1 cellular context compared by ENCODE assay signal in the genomic region with DNA sequence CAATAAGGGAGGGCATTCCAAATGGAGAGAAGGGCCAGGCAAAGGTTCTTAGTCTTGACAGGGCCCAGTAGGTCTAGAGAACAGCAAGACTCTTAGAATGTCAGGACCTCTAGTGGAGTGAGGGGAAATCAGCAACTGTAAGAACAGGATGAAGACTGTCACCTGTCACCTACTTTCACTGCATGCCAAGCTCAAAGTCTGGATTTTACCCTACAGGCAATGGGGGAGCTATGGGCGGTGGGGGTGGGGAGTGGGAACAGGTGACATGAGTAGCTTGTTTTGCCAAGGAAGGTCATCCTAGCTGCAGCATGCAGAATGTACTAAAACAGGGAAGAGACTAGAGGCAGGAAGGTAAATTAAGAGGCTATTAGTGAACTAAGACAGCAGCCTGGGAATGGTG.
TF ChIP-seq lines count a peak whose summit lies in the region.

No MANE protein-coding gene starts in this region.

TF ChIP-seq in SK-N-SH, 30 proteins besides CTCF, POLR2A, EP300 and RAD21:
- no peak for TF ChIP-seq MXI1 (IDR thresholded peaks at IDR 0.05; ENCODE audit: low read depth, low read length)
- TF ChIP-seq, protein P1, sequence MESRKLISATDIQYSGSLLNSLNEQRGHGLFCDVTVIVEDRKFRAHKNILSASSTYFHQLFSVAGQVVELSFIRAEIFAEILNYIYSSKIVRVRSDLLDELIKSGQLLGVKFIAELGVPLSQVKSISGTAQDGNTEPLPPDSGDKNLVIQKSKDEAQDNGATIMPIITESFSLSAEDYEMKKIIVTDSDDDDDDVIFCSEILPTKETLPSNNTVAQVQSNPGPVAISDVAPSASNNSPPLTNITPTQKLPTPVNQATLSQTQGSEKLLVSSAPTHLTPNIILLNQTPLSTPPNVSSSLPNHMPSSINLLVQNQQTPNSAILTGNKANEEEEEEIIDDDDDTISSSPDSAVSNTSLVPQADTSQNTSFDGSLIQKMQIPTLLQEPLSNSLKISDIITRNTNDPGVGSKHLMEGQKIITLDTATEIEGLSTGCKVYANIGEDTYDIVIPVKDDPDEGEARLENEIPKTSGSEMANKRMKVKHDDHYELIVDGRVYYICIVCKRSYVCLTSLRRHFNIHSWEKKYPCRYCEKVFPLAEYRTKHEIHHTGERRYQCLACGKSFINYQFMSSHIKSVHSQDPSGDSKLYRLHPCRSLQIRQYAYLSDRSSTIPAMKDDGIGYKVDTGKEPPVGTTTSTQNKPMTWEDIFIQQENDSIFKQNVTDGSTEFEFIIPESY (IDR thresholded peaks at IDR 0.05; ENCODE audit: borderline replicate concordance, low read depth), result no peak
- TF ChIP-seq, protein P2, sequence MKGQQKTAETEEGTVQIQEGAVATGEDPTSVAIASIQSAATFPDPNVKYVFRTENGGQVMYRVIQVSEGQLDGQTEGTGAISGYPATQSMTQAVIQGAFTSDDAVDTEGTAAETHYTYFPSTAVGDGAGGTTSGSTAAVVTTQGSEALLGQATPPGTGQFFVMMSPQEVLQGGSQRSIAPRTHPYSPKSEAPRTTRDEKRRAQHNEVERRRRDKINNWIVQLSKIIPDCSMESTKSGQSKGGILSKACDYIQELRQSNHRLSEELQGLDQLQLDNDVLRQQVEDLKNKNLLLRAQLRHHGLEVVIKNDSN (IDR thresholded peaks at IDR 0.05; ENCODE audit: borderline replicate concordance, low read depth), result no peak
- TF ChIP-seq EZH2phosphoT487 (IDR thresholded peaks at IDR 0.05; ENCODE audit: borderline replicate concordance, low read depth), result no peak
- TF ChIP-seq SMC3 (IDR thresholded peaks at IDR 0.05; ENCODE audit: low read depth, low read length), result no peak
- TF ChIP-seq, protein P3, sequence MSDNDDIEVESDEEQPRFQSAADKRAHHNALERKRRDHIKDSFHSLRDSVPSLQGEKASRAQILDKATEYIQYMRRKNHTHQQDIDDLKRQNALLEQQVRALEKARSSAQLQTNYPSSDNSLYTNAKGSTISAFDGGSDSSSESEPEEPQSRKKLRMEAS (IDR thresholded peaks at IDR 0.05; ENCODE audit: low read depth), result no peak
- TF ChIP-seq, protein P4, sequence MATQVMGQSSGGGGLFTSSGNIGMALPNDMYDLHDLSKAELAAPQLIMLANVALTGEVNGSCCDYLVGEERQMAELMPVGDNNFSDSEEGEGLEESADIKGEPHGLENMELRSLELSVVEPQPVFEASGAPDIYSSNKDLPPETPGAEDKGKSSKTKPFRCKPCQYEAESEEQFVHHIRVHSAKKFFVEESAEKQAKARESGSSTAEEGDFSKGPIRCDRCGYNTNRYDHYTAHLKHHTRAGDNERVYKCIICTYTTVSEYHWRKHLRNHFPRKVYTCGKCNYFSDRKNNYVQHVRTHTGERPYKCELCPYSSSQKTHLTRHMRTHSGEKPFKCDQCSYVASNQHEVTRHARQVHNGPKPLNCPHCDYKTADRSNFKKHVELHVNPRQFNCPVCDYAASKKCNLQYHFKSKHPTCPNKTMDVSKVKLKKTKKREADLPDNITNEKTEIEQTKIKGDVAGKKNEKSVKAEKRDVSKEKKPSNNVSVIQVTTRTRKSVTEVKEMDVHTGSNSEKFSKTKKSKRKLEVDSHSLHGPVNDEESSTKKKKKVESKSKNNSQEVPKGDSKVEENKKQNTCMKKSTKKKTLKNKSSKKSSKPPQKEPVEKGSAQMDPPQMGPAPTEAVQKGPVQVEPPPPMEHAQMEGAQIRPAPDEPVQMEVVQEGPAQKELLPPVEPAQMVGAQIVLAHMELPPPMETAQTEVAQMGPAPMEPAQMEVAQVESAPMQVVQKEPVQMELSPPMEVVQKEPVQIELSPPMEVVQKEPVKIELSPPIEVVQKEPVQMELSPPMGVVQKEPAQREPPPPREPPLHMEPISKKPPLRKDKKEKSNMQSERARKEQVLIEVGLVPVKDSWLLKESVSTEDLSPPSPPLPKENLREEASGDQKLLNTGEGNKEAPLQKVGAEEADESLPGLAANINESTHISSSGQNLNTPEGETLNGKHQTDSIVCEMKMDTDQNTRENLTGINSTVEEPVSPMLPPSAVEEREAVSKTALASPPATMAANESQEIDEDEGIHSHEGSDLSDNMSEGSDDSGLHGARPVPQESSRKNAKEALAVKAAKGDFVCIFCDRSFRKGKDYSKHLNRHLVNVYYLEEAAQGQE (IDR thresholded peaks at IDR 0.05; ENCODE audit: low read depth, low read length), result no peak
- no peak for TF ChIP-seq POLR2AphosphoS5 (IDR thresholded peaks at IDR 0.05; ENCODE audit: low read depth, low read length)
- TF ChIP-seq YY1 (IDR thresholded peaks at IDR 0.05; ENCODE audit: low read depth), result no peak
- no peak for TF ChIP-seq FOXM1 (IDR thresholded peaks at IDR 0.05; ENCODE audit: low read depth)
- TF ChIP-seq, protein P5, sequence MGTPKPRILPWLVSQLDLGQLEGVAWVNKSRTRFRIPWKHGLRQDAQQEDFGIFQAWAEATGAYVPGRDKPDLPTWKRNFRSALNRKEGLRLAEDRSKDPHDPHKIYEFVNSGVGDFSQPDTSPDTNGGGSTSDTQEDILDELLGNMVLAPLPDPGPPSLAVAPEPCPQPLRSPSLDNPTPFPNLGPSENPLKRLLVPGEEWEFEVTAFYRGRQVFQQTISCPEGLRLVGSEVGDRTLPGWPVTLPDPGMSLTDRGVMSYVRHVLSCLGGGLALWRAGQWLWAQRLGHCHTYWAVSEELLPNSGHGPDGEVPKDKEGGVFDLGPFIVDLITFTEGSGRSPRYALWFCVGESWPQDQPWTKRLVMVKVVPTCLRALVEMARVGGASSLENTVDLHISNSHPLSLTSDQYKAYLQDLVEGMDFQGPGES (IDR thresholded peaks at IDR 0.05; ENCODE audit: low read depth, low read length), result no peak
- no peak for TF ChIP-seq GABPA (IDR thresholded peaks at IDR 0.05; ENCODE audit: low read depth)
- TF ChIP-seq, protein P6, sequence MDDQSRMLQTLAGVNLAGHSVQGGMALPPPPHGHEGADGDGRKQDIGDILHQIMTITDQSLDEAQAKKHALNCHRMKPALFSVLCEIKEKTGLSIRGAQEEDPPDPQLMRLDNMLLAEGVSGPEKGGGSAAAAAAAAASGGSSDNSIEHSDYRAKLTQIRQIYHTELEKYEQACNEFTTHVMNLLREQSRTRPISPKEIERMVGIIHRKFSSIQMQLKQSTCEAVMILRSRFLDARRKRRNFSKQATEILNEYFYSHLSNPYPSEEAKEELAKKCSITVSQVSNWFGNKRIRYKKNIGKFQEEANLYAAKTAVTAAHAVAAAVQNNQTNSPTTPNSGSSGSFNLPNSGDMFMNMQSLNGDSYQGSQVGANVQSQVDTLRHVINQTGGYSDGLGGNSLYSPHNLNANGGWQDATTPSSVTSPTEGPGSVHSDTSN (IDR thresholded peaks at IDR 0.05), result no peak
- TF ChIP-seq ELF1 (IDR thresholded peaks at IDR 0.05), result no peak
- TF ChIP-seq TEAD4 (IDR thresholded peaks at IDR 0.05; ENCODE audit: borderline replicate concordance, insufficient read depth), result no peak
- no peak for TF ChIP-seq FOSL2 (IDR thresholded peaks at IDR 0.05; ENCODE audit: borderline replicate concordance, low read depth)
- no peak for TF ChIP-seq TAF1 (IDR thresholded peaks at IDR 0.05; ENCODE audit: borderline replicate concordance, low read depth, low read length)
